21 cellular contexts compared by ENCODE assay signal in the genomic region with DNA sequence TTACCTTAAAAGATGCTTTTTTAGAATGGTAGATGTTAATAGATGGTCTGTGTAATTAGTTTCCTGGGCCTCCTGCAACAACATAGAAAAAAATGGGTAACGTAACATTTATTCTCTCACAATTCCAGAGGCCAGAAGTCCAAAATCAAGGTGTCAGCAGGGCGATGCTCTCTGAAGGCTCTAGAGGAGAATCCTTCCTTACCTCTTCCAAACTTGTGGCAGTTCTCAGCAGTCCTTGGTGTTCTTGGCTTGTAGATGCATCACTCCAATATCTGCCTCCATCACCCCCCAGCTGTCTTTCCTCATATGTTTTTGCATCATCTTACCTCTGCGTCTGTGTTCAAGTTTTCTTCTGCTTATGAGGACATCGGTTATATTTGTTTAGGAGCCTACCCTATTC.
DNase-seq lines count a peak whose midpoint lies in the region; ATAC-seq, FAIRE-seq and TF ChIP-seq lines count a peak whose summit lies in the region.
"Had no signal": no experiment of that assay in that cellular context is flagged by ENCODE, and none has a peak within 500 bp of the region (broad histone marks: within the 10 kb centered on the region; RNA-seq: fewer than 3 reads in every experiment).

No MANE protein-coding gene starts in this region.

- H3K4me3 ChIP-seq in HepG2 (replicated peaks in 1 of 3; ENCODE audit: insufficient read depth in 1 of 3, low read depth in 2 of 3, low read length in 3 of 3) (no peak overlapping the region), right lobe of liver (no peak overlapping the region), GM23338 (no peak overlapping the region)
- H3K4me3 ChIP-seq: BLaER1, GM12878 had no signal

- CTCF ChIA-PET in HepG2 (lab: Yijun Ruan, JAX; ENCODE audit: low intra/inter-chr PET ratio, low total read pairs) (no interaction called here), WTC11 (lab: Charles Lee) (no interaction called here)

- WGBS in HepG2 (ENCODE audit: low lambda C conversion rate) = 95% methylated on average over 4 of the region's 4 CpGs
- WGBS in right lobe of liver (ENCODE audit: insufficient coverage, low coverage, low lambda C conversion rate, missing lambda C conversion rate) = 95% methylated on average over 4 of the region's 4 CpGs

- no peak for TF ChIP-seq RAD21 in HepG2 (CRISPR knock-in tag; IDR thresholded peaks at IDR 0.05)

- H3K36me3 Mint-ChIP-seq in GM23338 (ENCODE audit: low read depth) (peaks cover 5% of the 10 kb centered on the region; the same call in 2 of the 3 replicates), WTC11 (peaks cover 7% of the 10 kb centered on the region; the same call in 1 of the 2 replicates), memory B cell (peaks cover 5% of the 10 kb centered on the region)

- TF ChIP-seq CTCF in HepG2 (CRISPR knock-in tag; IDR thresholded peaks at IDR 0.05) (no peak), right lobe of liver (IDR thresholded peaks at IDR 0.05) (no peak), GM23338 (conservative IDR thresholded peaks at IDR 0.05; ENCODE audit: low read depth in 2 of 2) (no peak), WTC11 (IDR thresholded peaks at IDR 0.05) (no peak)

- H3K9ac ChIP-seq in HepG2 (ENCODE audit: insufficient read depth, low read depth, low read length) = no peak overlapping the region
- H3K9ac ChIP-seq: BLaER1 had no signal

- H2AFZ ChIP-seq in HepG2 (ENCODE audit: low read length) (no peak overlapping the region), GM23338 (no peak overlapping the region)

- in situ Hi-C loops in HepG2 (cut with HindIII; ENCODE audit: extremely low pct_ligation_motif_present, low pct_unique_long_range_greater_than_20kb) = no loop called here

- H3K27ac Mint-ChIP-seq in GM23338 (no peak overlapping the region), WTC11 (peak overlapping the region; percentile 18; the same call in 1 of the 2 replicates), memory B cell (peak overlapping the region; percentile 35)
- H3K27ac Mint-ChIP-seq: B cell; CD4-positive, alpha-beta T cell had no signal

- H3K4me3 Mint-ChIP-seq in GM23338 = no peak overlapping the region
- H3K4me3 Mint-ChIP-seq in WTC11 = no peak overlapping the region
- H3K4me3 Mint-ChIP-seq in memory B cell = no peak overlapping the region
- H3K4me3 Mint-ChIP-seq: B cell; CD14-positive monocyte; CD4-positive, alpha-beta T cell had no signal

- BruUV-seq in HepG2 (replicated peaks; lab: Mats Ljungman, UMichigan) = no TSS peak

- H3K9me2 ChIP-seq in GM23338 (ENCODE audit: insufficient read depth) = no peaks in the 10 kb centered on the region

- intact Hi-C loops in HepG2 (cut with micrococcal nuclease; ENCODE audit: unreplicated experiment) = no loop called here
- intact Hi-C loops in right lobe of liver (cut with DNase I) = no loop called here

- DNase-seq in HepG2 (ENCODE audit: low spot score) = no peak
- no peak for DNase-seq in right lobe of liver
- no peak for DNase-seq in GM23338 (ENCODE audit: low spot score)
- no peak for DNase-seq in WTC11 (ENCODE audit: low spot score)
- DNase-seq in memory B cell (ENCODE audit: low spot score in 2 of 2) = no peak
- DNase-seq in NCI-H2227 (lab: John Stamatoyannopoulos, UW; ENCODE audit: unreplicated experiment) = no peak
- DNase-seq in ureter (ENCODE audit: low spot score) = no peak
- DNase-seq: Caco-2; CD4-positive, alpha-beta T cell; DMS153; DND-41; GDM1; GOT3; HCEC 1CT had no signal

- H3F3A ChIP-seq in GM23338 (replicated peaks; ENCODE audit: low read depth) = no peaks in the 10 kb centered on the region

- FAIRE-seq in HepG2 (lab: Jason Lieb, UNC) = no peak
- FAIRE-seq: GM12878, H54 had no signal

- H3K27ac ChIP-seq in HepG2 (ENCODE audit: extremely low read length, insufficient read depth, low read length) (no peak overlapping the region), right lobe of liver (no peak overlapping the region), GM23338 (ENCODE audit: low read depth) (0 out of 2 replicates have a peak overlapping the region, but pooled peaks have one; percentile 11)
- H3K27ac ChIP-seq: 22Rv1, BLaER1 had no signal

- H3K36me3 ChIP-seq in HepG2 (replicated peaks in 1 of 2; ENCODE audit: control insufficient read depth in 1 of 2, insufficient read depth in 2 of 2, low read length in 2 of 2) = peaks cover 0 to 8% of the 10 kb centered on the region in 2 experiments; a peak in 4 of 5 replicates
- no peaks in the 10 kb centered on the region for H3K36me3 ChIP-seq in right lobe of liver
- no peaks in the 10 kb centered on the region for H3K36me3 ChIP-seq in GM23338 (ENCODE audit: insufficient read depth)

- POLR2A ChIA-PET in HepG2 (lab: Yijun Ruan, JAX) (no interaction called here), WTC11 (lab: Charles Lee) (no interaction called here)

- H3K4me2 ChIP-seq in HepG2 (ENCODE audit: low read depth, low read length) (no peak overlapping the region), GM23338 (no peak overlapping the region)
- H3K4me2 ChIP-seq: BLaER1 had no signal

- no peaks in the 10 kb centered on the region for H3K4me1 ChIP-seq in HepG2 (ENCODE audit: insufficient read depth, low read length)
- H3K4me1 ChIP-seq in right lobe of liver = no peaks in the 10 kb centered on the region
- peaks cover 26% of the 10 kb centered on the region for H3K4me1 ChIP-seq in GM23338 (ENCODE audit: insufficient read depth)
- H3K4me1 ChIP-seq: Caco-2 had no signal

- H3K27me3 ChIP-seq in HepG2 (ENCODE audit: control insufficient read depth in 1 of 2, insufficient read depth in 2 of 2, low read length in 2 of 2) (no peaks in the 10 kb centered on the region), right lobe of liver (no peaks in the 10 kb centered on the region), GM23338 (ENCODE audit: insufficient read depth) (no peaks in the 10 kb centered on the region)
- H3K27me3 ChIP-seq: BLaER1 had no signal

- H4K20me1 ChIP-seq in HepG2 (ENCODE audit: insufficient read depth, low read length) = peaks cover 9% of the 10 kb centered on the region
- H4K20me1 ChIP-seq in GM23338 (replicated peaks; ENCODE audit: insufficient read depth) = peaks cover 21% of the 10 kb centered on the region

- H3K9me3 Mint-ChIP-seq in GM23338 (no peaks in the 10 kb centered on the region), WTC11 (no peaks in the 10 kb centered on the region), memory B cell (no peaks in the 10 kb centered on the region)
- H3K9me3 Mint-ChIP-seq: CD14-positive monocyte; CD4-positive, alpha-beta T cell had no signal

- no peaks in the 10 kb centered on the region for H3K9me3 ChIP-seq in HepG2 (ENCODE audit: low read length)
- no peaks in the 10 kb centered on the region for H3K9me3 ChIP-seq in right lobe of liver
- H3K9me3 ChIP-seq: BLaER1, Caco-2 had no signal

- no peak for ATAC-seq in HepG2
- no peak for ATAC-seq in right lobe of liver
- no peak for ATAC-seq in GM23338
- no peak for ATAC-seq in WTC11
- ATAC-seq in memory B cell (ENCODE audit: low read depth) = no peak
- no peak for ATAC-seq in HG03159 (IDR thresholded peaks at IDR 0.05; ENCODE audit: unreplicated experiment)
- ATAC-seq: GM12878 had no signal

- TF ChIP-seq POLR2A in HepG2 (IDR thresholded peaks at IDR 0.05; ENCODE audit: insufficient read depth in 1 of 2, low read depth in 2 of 2, low read length in 2 of 2) (no peak), right lobe of liver (IDR thresholded peaks at IDR 0.05) (no peak)

- H3K27me3 Mint-ChIP-seq in GM23338 (ENCODE audit: insufficient read depth, low read depth, poor library complexity) (no peaks in the 10 kb centered on the region), WTC11 (ENCODE audit: low read depth) (no peaks in the 10 kb centered on the region), memory B cell (no peaks in the 10 kb centered on the region)
- H3K27me3 Mint-ChIP-seq: B cell; CD4-positive, alpha-beta T cell had no signal

- no peak for TF ChIP-seq EP300 in HepG2 (IDR thresholded peaks at IDR 0.05; ENCODE audit: low read depth in 2 of 2, low read length in 2 of 2)
- no peak for TF ChIP-seq EP300 in HepG2 (CRISPR knock-in tag; IDR thresholded peaks at IDR 0.05; ENCODE audit: borderline replicate concordance)

- H3K79me2 ChIP-seq in HepG2 (ENCODE audit: insufficient read depth, low read length) (peaks cover 19% of the 10 kb centered on the region), GM23338 (replicated peaks; ENCODE audit: insufficient read depth) (peaks cover 98% of the 10 kb centered on the region)

- peaks cover 33% of the 10 kb centered on the region for H3K4me1 Mint-ChIP-seq in GM23338
- H3K4me1 Mint-ChIP-seq in WTC11 = peaks cover 34% of the 10 kb centered on the region
- peaks cover 12% of the 10 kb centered on the region for H3K4me1 Mint-ChIP-seq in memory B cell

TF ChIP-seq in HepG2, 621 proteins besides CTCF, POLR2A, EP300 and RAD21:
- TF ChIP-seq CC2D1A (CRISPR knock-in tag; IDR thresholded peaks at IDR 0.05) (no peak), ZNF577 (CRISPR knock-in tag; IDR thresholded peaks at IDR 0.05; ENCODE audit: borderline replicate concordance, low read depth) (no peak), RBM22 (optimal IDR thresholded peaks at IDR 0.05; ENCODE audit: low read length) (peak; percentile 75)

TF ChIP-seq in GM23338, 12 proteins besides CTCF, POLR2A, EP300 and RAD21 (continues in another document):
- TF ChIP-seq CREB1 (CRISPR knock-in tag; IDR thresholded peaks at IDR 0.05; ENCODE audit: low read depth) = no peak
- no peak for TF ChIP-seq ZNF114 (CRISPR knock-in tag; IDR thresholded peaks at IDR 0.05)
- no peak for TF ChIP-seq POLR2AphosphoS5 (IDR thresholded peaks at IDR 0.05; ENCODE audit: low read depth)
- TF ChIP-seq ZNF331 (CRISPR knock-in tag; IDR thresholded peaks at IDR 0.05; ENCODE audit: low read depth) = no peak
- TF ChIP-seq NANOG (IDR thresholded peaks at IDR 0.05; ENCODE audit: borderline replicate concordance) = no peak

TF ChIP-seq in WTC11, 78 proteins besides CTCF, POLR2A, EP300 and RAD21:
- no peak for TF ChIP-seq NR2C2 (CRISPR knock-in tag; IDR thresholded peaks at IDR 0.05)
- TF ChIP-seq CBFB (CRISPR knock-in tag; IDR thresholded peaks at IDR 0.05; ENCODE audit: low read depth) = no peak
- TF ChIP-seq ZBTB21 (CRISPR knock-in tag; IDR thresholded peaks at IDR 0.05; ENCODE audit: borderline replicate concordance) = no peak
- no peak for TF ChIP-seq IRF1 (CRISPR knock-in tag; IDR thresholded peaks at IDR 0.05)
- TF ChIP-seq ZNF138 (CRISPR knock-in tag; conservative IDR thresholded peaks at IDR 0.05) = no peak
TF ChIP-seq in WTC11: peak in this region for 0.
